ENCODE assay signal across 19 cellular contexts in genomic region chr15:80007532-80007931, GRCh38. TPM values are rescaled to one million over a fixed set of nuclear protein-coding genes. Genes with fewer than 3 reads are reported as not detected.
"Had no signal": no experiment of that assay in that cellular context is flagged by ENCODE, and none has a peak within 500 bp of the region (broad histone marks: within the 10 kb centered on the region; RNA-seq: fewer than 3 reads in every experiment).

No MANE protein-coding gene starts in this region.

- H3K4me3 Mint-ChIP-seq: endodermal cell; mesothelial cell of epicardium; natural killer cell; neural crest cell; stimulated activated naive CD8-positive, alpha-beta T cell treated with anti-CD3 and anti-CD28 coated beads, Interleukin-15, Interleukin-2, amounts not matched to agents 100 ng/mL and 50 ng/mL, for 24 hours had no signal

- H3K27ac ChIP-seq: colonic mucosa, foreskin keratinocyte, pancreas, sigmoid colon, skin epidermis, tibial artery, upper lobe of left lung, uterus had no signal

- H3K9me3 Mint-ChIP-seq: mesothelial cell of epicardium; natural killer cell; stimulated activated naive CD8-positive, alpha-beta T cell treated with anti-CD3 and anti-CD28 coated beads, Interleukin-15, Interleukin-2, amounts not matched to agents 100 ng/mL and 50 ng/mL, for 24 hours had no signal

- H3K27me3 ChIP-seq: colonic mucosa, foreskin keratinocyte, pancreas, sigmoid colon, tibial artery, upper lobe of left lung, uterus had no signal

- DNase-seq: colonic mucosa; effector CD4-positive, alpha-beta T cell; endodermal cell; foreskin keratinocyte; left colon; natural killer cell; nucleus accumbens; pancreas; sigmoid colon; stimulated activated CD4-positive, alpha-beta T cell treated with anti-CD3 and anti-CD28 coated beads, Interleukin-2, amount 100 ng/mL, for 24 hours; tibial artery; upper lobe of left lung; uterus had no signal

- H3K27me3 Mint-ChIP-seq: progenitor cell of endocrine pancreas; stimulated activated naive CD8-positive, alpha-beta T cell treated with anti-CD3 and anti-CD28 coated beads, Interleukin-15, Interleukin-2, amounts not matched to agents 100 ng/mL and 50 ng/mL, for 24 hours had no signal

- H3K27ac Mint-ChIP-seq: endodermal cell; mesothelial cell of epicardium; natural killer cell; progenitor cell of endocrine pancreas; stimulated activated naive CD8-positive, alpha-beta T cell treated with anti-CD3 and anti-CD28 coated beads, Interleukin-15, Interleukin-2, amounts not matched to agents 100 ng/mL and 50 ng/mL, for 24 hours had no signal

- H3K9me3 ChIP-seq: colonic mucosa, pancreas, sigmoid colon, tibial artery, upper lobe of left lung, uterus had no signal

- H3K36me3 Mint-ChIP-seq: mesothelial cell of epicardium, natural killer cell had no signal

- H3K4me3 ChIP-seq: colonic mucosa, pancreas, sigmoid colon, skin epidermis, tibial artery, upper lobe of left lung, uterus had no signal

- H3K36me3 ChIP-seq: colonic mucosa, pancreas, sigmoid colon, tibial artery, upper lobe of left lung, uterus had no signal

- ATAC-seq: foreskin keratinocyte, left colon, natural killer cell, pancreas had no signal

- H3K4me1 ChIP-seq: colonic mucosa, foreskin keratinocyte, pancreas, sigmoid colon, tibial artery, uterus had no signal

- FAIRE-seq: endothelial cell of umbilical vein, pancreas had no signal

- H3K4me1 Mint-ChIP-seq: natural killer cell, neural crest cell had no signal

RNA-seq across cellular contexts. Expression of gene BCL2A1, which starts 36.5 kb away (rescaled TPM):
- polyA plus RNA-seq: endothelial cell of umbilical vein, foreskin keratinocyte had no signal
